ENCODE assay signal across 8 cellular contexts in the genomic region with DNA sequence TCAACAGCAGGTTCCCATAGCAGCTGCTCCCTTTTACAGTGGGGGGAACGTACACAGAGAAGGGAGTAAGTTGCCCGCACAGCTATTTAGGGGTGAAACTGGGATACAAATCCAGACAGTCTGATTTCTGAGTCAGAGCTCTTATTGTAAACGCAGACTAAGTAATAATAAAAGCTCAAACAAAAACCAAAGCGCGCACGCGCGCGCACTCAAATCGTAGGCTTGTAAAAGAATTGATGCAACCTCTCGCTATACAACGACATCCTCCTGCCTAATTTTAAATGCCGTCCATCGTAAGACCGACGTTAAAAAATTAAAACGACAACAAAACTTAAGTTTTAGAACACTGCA. TPM values are rescaled to one million over a fixed set of nuclear protein-coding genes. Genes with fewer than 3 reads are reported as not detected.
DNase-seq lines count a peak whose midpoint lies in the region; ATAC-seq lines count a peak whose summit lies in the region.

No MANE protein-coding gene starts in this region.

- DNase-seq in DMS 273 (lab: John Stamatoyannopoulos, UW; ENCODE audit: unreplicated experiment) (peak; percentile 80), fibroblast of the conjunctiva (ENCODE audit: low read depth) (peak; percentile 66), nucleus accumbens (lab: John Stamatoyannopoulos, UW) (peak in 41 of 56 donors; percentile 6 to 83 (median 39)), NCI-H526 treated with DMSO at 0.1 percent for 48 hours (lab: John Stamatoyannopoulos, UW) (no peak), NCI-H345 (lab: John Stamatoyannopoulos, UW) (no peak), activated gamma-delta T cell treated with Interleukin-2 at 50 U/mL for 16 hours (no peak)
- DNase-seq in activated T-cell treated with anti-CD3 and anti-CD28 coated beads, Interleukin-2, amount 50 U/mL, for 4 hours: peak; percentile 33

- H3K9me3 Mint-ChIP-seq in activated T-cell treated with anti-CD3 and anti-CD28 coated beads, Interleukin-2, amount 50 U/mL, for 4 hours: no peaks in the 10 kb centered on the region

- H3K4me1 Mint-ChIP-seq in activated T-cell treated with anti-CD3 and anti-CD28 coated beads, Interleukin-2, amount 50 U/mL, for 4 hours (ENCODE audit: low read depth): peaks cover 31% of the 10 kb centered on the region

- H3K4me3 Mint-ChIP-seq in activated T-cell treated with anti-CD3 and anti-CD28 coated beads, Interleukin-2, amount 50 U/mL, for 4 hours: peak overlapping the region; percentile 87

- H3K36me3 Mint-ChIP-seq in activated T-cell treated with anti-CD3 and anti-CD28 coated beads, Interleukin-2, amount 50 U/mL, for 4 hours (ENCODE audit: insufficient read depth): no peaks in the 10 kb centered on the region

- peaks cover 44% of the 10 kb centered on the region for H3K27me3 Mint-ChIP-seq in activated T-cell treated with anti-CD3 and anti-CD28 coated beads, Interleukin-2, amount 50 U/mL, for 4 hours (ENCODE audit: low read depth)

- peak; percentile 2 for ATAC-seq in HG03521 (IDR thresholded peaks at IDR 0.05; ENCODE audit: unreplicated experiment)
- ATAC-seq in activated T-cell treated with anti-CD3 and anti-CD28 coated beads, Interleukin-2, amount 50 U/mL, for 4 hours: peak; percentile 13 to 25

RNA-seq across cellular contexts. Expression of a gene that starts 0.7 kb away (rescaled TPM):
- total RNA-seq in activated T-cell treated with anti-CD3 and anti-CD28 coated beads, Interleukin-2, amount 50 U/mL, for 4 hours: 1 to 10 TPM in 1 of 3 donors, under 1 TPM in 2; 0.49 to 2.1 (median 0.76) TPM

Comparison
In these comparisons a context has a peak if more than half of its experiments do, and no peak if none do; other contexts are left out.
1. DNase-seq: peak in DMS 273 (single experiment), activated T-cell treated with anti-CD3 and anti-CD28 coated beads, Interleukin-2, amount 50 U/mL, for 4 hours (single experiment), fibroblast of the conjunctiva (single experiment) and nucleus accumbens (41 of 56); none in NCI-H526 treated with DMSO at 0.1 percent for 48 hours (single experiment), NCI-H345 (single experiment) and activated gamma-delta T cell treated with Interleukin-2 at 50 U/mL for 16 hours (single experiment).